In the genomic region with DNA sequence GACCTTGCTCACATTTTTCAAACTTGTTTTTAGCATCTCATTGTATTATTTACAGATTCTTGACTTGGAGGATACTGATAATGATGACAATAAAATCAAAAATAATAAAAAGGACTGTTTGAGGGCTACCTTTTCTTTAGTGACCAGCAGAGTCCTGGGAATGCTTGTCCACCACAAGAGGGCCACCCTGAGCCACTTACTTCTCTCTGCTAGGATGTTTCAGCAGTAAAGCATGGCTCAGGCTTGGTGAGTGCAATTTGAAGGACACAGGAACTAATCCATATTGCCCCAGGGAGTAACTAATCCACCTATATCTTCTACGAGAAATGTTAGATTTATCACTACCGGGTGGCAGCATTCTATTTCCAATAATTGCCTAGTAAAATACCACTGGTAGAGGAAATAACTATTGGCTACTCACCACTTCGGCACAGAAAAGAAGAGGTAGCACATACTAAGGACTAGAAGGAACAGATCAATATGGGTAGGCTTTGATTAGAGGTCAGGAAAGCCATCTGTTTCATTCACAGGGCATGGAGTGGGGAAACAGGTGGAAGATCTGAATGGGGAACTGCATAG, we compare ENCODE assay signal across 9 cellular contexts. TPM values are rescaled to one million over a fixed set of nuclear protein-coding genes. Genes with fewer than 3 reads are reported as not detected.
A peak's percentile ranks its signal among the peaks of the same experiment; 100 is the strongest.
DNase-seq lines count a peak whose midpoint lies in the region; ATAC-seq, FAIRE-seq and TF ChIP-seq lines count a peak whose summit lies in the region.
"Had no signal": no experiment of that assay in that cellular context is flagged by ENCODE, and none has a peak within 500 bp of the region (broad histone marks: within the 10 kb centered on the region; RNA-seq: fewer than 3 reads in every experiment).

No MANE protein-coding gene starts in this region.

- peaks cover 9% of the 10 kb centered on the region for H3K4me1 Mint-ChIP-seq in activated T-helper 1 cell treated with anti-CD3 and anti-CD28 coated beads, Interleukin-12 subunit alpha, Interleukin-12 subunit beta, Interleukin-2, Interleukin-4 antibody, amounts not matched to agents 30 ng/mL and 10 ng/mL and 1 ng/mL, durations not matched to agents 14 hours and 24 hours and 36 hours (ENCODE audit: low read depth)

- no peak overlapping the region for H3K4me3 ChIP-seq in parathyroid adenoma (ENCODE audit: low read depth, low read length)
- H3K4me3 ChIP-seq in tibial artery, result no peak overlapping the region

- H3K9ac ChIP-seq in parathyroid adenoma, result no peak overlapping the region

- H3K27me3 Mint-ChIP-seq in activated T-helper 1 cell treated with anti-CD3 and anti-CD28 coated beads, Interleukin-12 subunit alpha, Interleukin-12 subunit beta, Interleukin-2, Interleukin-4 antibody, amounts not matched to agents 30 ng/mL and 10 ng/mL and 1 ng/mL, durations not matched to agents 14 hours and 24 hours and 36 hours (ENCODE audit: insufficient read depth), result peaks cover under 1% of the 10 kb centered on the region
- H3K27me3 Mint-ChIP-seq: dendritic cell treated with granulocyte-macrophage colony-stimulating factor and Interleukin-4, amounts not matched to agents 40 ng/mL and 50 ng/mL, for 4 days had no signal

- H3K27ac ChIP-seq in parathyroid adenoma (no peak overlapping the region), tibial artery (peak overlapping the region; percentile 72 to 75)

- no peak overlapping the region for H3K4me2 ChIP-seq in parathyroid adenoma (ENCODE audit: low read length)

- peaks cover 4% of the 10 kb centered on the region for H3K36me3 Mint-ChIP-seq in activated T-helper 1 cell treated with anti-CD3 and anti-CD28 coated beads, Interleukin-12 subunit alpha, Interleukin-12 subunit beta, Interleukin-2, Interleukin-4 antibody, amounts not matched to agents 30 ng/mL and 10 ng/mL and 1 ng/mL, durations not matched to agents 14 hours and 24 hours and 36 hours (ENCODE audit: low read depth)

- no peak overlapping the region for H2AFZ ChIP-seq in parathyroid adenoma

- TF ChIP-seq CTCF in GM20000 (IDR thresholded peaks at IDR 0.05; ENCODE audit: extremely low read depth, missing control alignments) (peak; percentile 61), parathyroid adenoma (IDR thresholded peaks at IDR 0.05) (peak; percentile 86), tibial artery (IDR thresholded peaks at IDR 0.05) (peak; percentile 72 to 79)

- no peaks in the 10 kb centered on the region for H3K4me1 ChIP-seq in parathyroid adenoma
- peaks cover 0 to 35% (median 18%) of the 10 kb centered on the region in 4 donors for H3K4me1 ChIP-seq in tibial artery

- no peak overlapping the region for H3K4me3 Mint-ChIP-seq in activated T-helper 1 cell treated with anti-CD3 and anti-CD28 coated beads, Interleukin-12 subunit alpha, Interleukin-12 subunit beta, Interleukin-2, Interleukin-4 antibody, amounts not matched to agents 30 ng/mL and 10 ng/mL and 1 ng/mL, durations not matched to agents 14 hours and 24 hours and 36 hours
- H3K4me3 Mint-ChIP-seq: dendritic cell treated with granulocyte-macrophage colony-stimulating factor and Interleukin-4, amounts not matched to agents 40 ng/mL and 50 ng/mL, for 4 days had no signal

- H3K9me3 ChIP-seq in parathyroid adenoma (ENCODE audit: control insufficient read depth, low read length) (no peaks in the 10 kb centered on the region), tibial artery (no peaks in the 10 kb centered on the region)

- no peaks in the 10 kb centered on the region for H3K36me3 ChIP-seq in parathyroid adenoma (ENCODE audit: control insufficient read depth, insufficient read depth, low read length)
- no peaks in the 10 kb centered on the region for H3K36me3 ChIP-seq in tibial artery

- no peaks in the 10 kb centered on the region for H3K27me3 ChIP-seq in parathyroid adenoma (ENCODE audit: control insufficient read depth, insufficient read depth, low read length)
- no peaks in the 10 kb centered on the region for H3K27me3 ChIP-seq in tibial artery

- H3K27ac Mint-ChIP-seq in activated T-helper 1 cell treated with anti-CD3 and anti-CD28 coated beads, Interleukin-12 subunit alpha, Interleukin-12 subunit beta, Interleukin-2, Interleukin-4 antibody, amounts not matched to agents 30 ng/mL and 10 ng/mL and 1 ng/mL, durations not matched to agents 14 hours and 24 hours and 36 hours, result no peak overlapping the region
- H3K27ac Mint-ChIP-seq: dendritic cell treated with granulocyte-macrophage colony-stimulating factor and Interleukin-4, amounts not matched to agents 40 ng/mL and 50 ng/mL, for 4 days had no signal

- H3K9me3 Mint-ChIP-seq in activated T-helper 1 cell treated with anti-CD3 and anti-CD28 coated beads, Interleukin-12 subunit alpha, Interleukin-12 subunit beta, Interleukin-2, Interleukin-4 antibody, amounts not matched to agents 30 ng/mL and 10 ng/mL and 1 ng/mL, durations not matched to agents 14 hours and 24 hours and 36 hours, result no peaks in the 10 kb centered on the region
- H3K9me3 Mint-ChIP-seq: dendritic cell treated with granulocyte-macrophage colony-stimulating factor and Interleukin-4, amounts not matched to agents 40 ng/mL and 50 ng/mL, for 4 days had no signal

- peak; percentile 75 for ATAC-seq in HG03575 (IDR thresholded peaks at IDR 0.05; ENCODE audit: extremely low read depth, insufficient number of reproducible peaks, low FRiP score, unreplicated experiment)

- no peaks in the 10 kb centered on the region for H3K79me2 ChIP-seq in parathyroid adenoma

- FAIRE-seq in RCC 7860 (lab: Jason Lieb, UNC), result peak; percentile 35

- intact Hi-C loops in activated T-helper 1 cell treated with anti-CD3 and anti-CD28 coated beads, Interleukin-12 subunit alpha, Interleukin-12 subunit beta, Interleukin-2, Interleukin-4 antibody, amounts not matched to agents 30 ng/mL and 10 ng/mL and 1 ng/mL, durations not matched to agents 14 hours and 24 hours and 36 hours (cut with micrococcal nuclease), result loop anchor here (1.0 to 5.0 kb wide), 7 partner anchors 20 to 177 kb away; partner anchors contain the start of gene ECHDC1
- intact Hi-C loops in tibial artery (cut with DNase I; ENCODE audit: low total_unique reads), result loop anchor here (5.0 kb wide), 2 partner anchors 52 to 72 kb away; partner anchors contain the start of gene MTCL3

- DNase-seq in DMS153 (lab: John Stamatoyannopoulos, UW) (peak; percentile 31), GM20000 (ENCODE audit: low spot score) (peak; percentile 72), RCC 7860 (ENCODE audit: low spot score) (peak; percentile 32), foreskin melanocyte (peak; percentile 36), tibial artery (peak; percentile 59 to 81)
- peak; percentile 36 for DNase-seq in activated T-helper 1 cell treated with anti-CD3 and anti-CD28 coated beads, Interleukin-12 subunit alpha, Interleukin-12 subunit beta, Interleukin-2, Interleukin-4 antibody, amounts not matched to agents 30 ng/mL and 10 ng/mL and 1 ng/mL, durations not matched to agents 14 hours and 24 hours and 36 hours (ENCODE audit: low spot score)

RNA-seq across cellular contexts. Expression of gene KIAA0408, which starts 5.8 kb away (rescaled TPM):
- total RNA-seq in activated T-helper 1 cell treated with anti-CD3 and anti-CD28 coated beads, Interleukin-12 subunit alpha, Interleukin-12 subunit beta, Interleukin-2, Interleukin-4 antibody, amounts not matched to agents 30 ng/mL and 10 ng/mL and 1 ng/mL, durations not matched to agents 14 hours and 24 hours and 36 hours, result 14.7 and 16.9 TPM in 2 replicates
